1 cellular context compared by ENCODE assay signal in genomic region chr5:83974151-83974822, GRCh38.
TF ChIP-seq lines count a peak whose summit lies in the region.

No MANE protein-coding gene starts in this region.

TF ChIP-seq in IMR-90, 13 proteins besides CTCF, POLR2A, EP300 and RAD21 (continued from another document):
- peak; percentile 49; the same call in 1 of the 2 replicates for TF ChIP-seq MAFK (IDR thresholded peaks at IDR 0.05; ENCODE audit: low read depth, low read length)
- TF ChIP-seq ELK1 (IDR thresholded peaks at IDR 0.05; ENCODE audit: borderline replicate concordance, low read depth, low read length) = no peak
- peak; percentile 77 for TF ChIP-seq NFE2L2 (IDR thresholded peaks at IDR 0.05; ENCODE audit: low read depth, low read length)
- no peak for TF ChIP-seq MAZ (IDR thresholded peaks at IDR 0.05; ENCODE audit: borderline replicate concordance, low read depth, low read length)
- TF ChIP-seq BHLHE40 (IDR thresholded peaks at IDR 0.05; ENCODE audit: low read depth, low read length) = no peak
